In genomic region chr18:56641714-56642331, GRCh38 we compare ENCODE assay signal across 1 cellular context.
TF ChIP-seq lines count a peak whose summit lies in the region.

No MANE protein-coding gene starts in this region.

TF ChIP-seq in SK-N-SH treated with all-trans-retinoic acid at 6 μM for 48 hours, 23 proteins besides CTCF, POLR2A, EP300 and RAD21 (continued from another document):
- TF ChIP-seq TSHZ2 (CRISPR knock-in tag; IDR thresholded peaks at IDR 0.05): no peak
- TF ChIP-seq ESRRG (CRISPR knock-in tag; IDR thresholded peaks at IDR 0.05): no peak
- TF ChIP-seq TCF4 (CRISPR knock-in tag; IDR thresholded peaks at IDR 0.05; ENCODE audit: borderline replicate concordance): no peak
- TF ChIP-seq CSRNP3 (CRISPR knock-in tag; IDR thresholded peaks at IDR 0.05): no peak
- TF ChIP-seq RARB (CRISPR knock-in tag; IDR thresholded peaks at IDR 0.05): no peak
